ENCODE assay signal across 16 cellular contexts in the genomic region with DNA sequence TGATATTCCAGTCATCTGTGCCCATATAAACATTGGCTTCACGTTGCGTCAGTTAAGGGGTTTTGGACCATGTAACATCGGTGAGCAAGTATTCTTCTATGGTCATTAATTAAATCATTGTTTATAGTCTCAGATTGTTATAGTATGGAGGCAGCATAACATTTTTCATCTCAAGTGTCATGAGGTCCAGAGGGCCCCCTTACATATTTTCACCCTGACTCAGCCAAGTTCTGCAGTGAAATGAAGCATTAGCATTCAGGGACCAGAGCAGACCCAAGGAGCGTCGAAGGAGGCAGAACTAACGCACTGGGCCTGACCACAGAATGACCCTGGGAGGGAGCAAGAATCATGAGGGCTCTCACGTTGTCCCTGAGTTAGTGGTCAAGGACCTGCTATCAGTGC.
DNase-seq lines count a peak whose midpoint lies in the region; ATAC-seq and TF ChIP-seq lines count a peak whose summit lies in the region.
"Had no signal": no experiment of that assay in that cellular context is flagged by ENCODE, and none has a peak within 500 bp of the region (broad histone marks: within the 10 kb centered on the region; RNA-seq: fewer than 3 reads in every experiment).

No MANE protein-coding gene starts in this region.

- ATAC-seq in HG03469 (IDR thresholded peaks at IDR 0.05; ENCODE audit: unreplicated experiment) (no peak), GM18858 (IDR thresholded peaks at IDR 0.05; ENCODE audit: unreplicated experiment) (no peak)
- ATAC-seq: HCT116, right cardiac atrium had no signal

- TF ChIP-seq CTCF in kidney epithelial cell (IDR thresholded peaks at IDR 0.05; ENCODE audit: insufficient read depth, low read length, poor library complexity, severe bottlenecking): no peak

- H3K27me3 ChIP-seq in kidney epithelial cell (ENCODE audit: control insufficient read depth, insufficient read depth, low read length): no peaks in the 10 kb centered on the region
- H3K27me3 ChIP-seq: uterus had no signal

- H3K36me3 ChIP-seq in kidney epithelial cell (ENCODE audit: control insufficient read depth, insufficient read depth, low read length): no peaks in the 10 kb centered on the region
- H3K36me3 ChIP-seq: uterus had no signal

- DNase-seq in H4 (ENCODE audit: low spot score): peak; percentile 68
- peak; percentile 89 for DNase-seq in astrocyte of the hippocampus (ENCODE audit: low read depth, low spot score)
- peak; percentile 14 for DNase-seq in kidney epithelial cell (ENCODE audit: low read depth)
- DNase-seq in NCI-H2029 (lab: John Stamatoyannopoulos, UW): no peak
- no peak for DNase-seq in NCI-H187 (lab: John Stamatoyannopoulos, UW)
- DNase-seq: activated CD4-positive, alpha-beta T cell treated with anti-CD3 and anti-CD28 coated beads, Interleukin-2, amount 50 U/mL, for 4 hours; effector CD8-positive, alpha-beta T cell; kidney; NCI-H2081; right cardiac atrium; Right ventricle myocardium superior; stimulated activated naive CD4-positive, alpha-beta T cell; uterus had no signal

- no peak overlapping the region for H3K4me3 ChIP-seq in kidney epithelial cell (ENCODE audit: low read depth, low read length)
- H3K4me3 ChIP-seq: uterus had no signal

Comparison
In these comparisons a context has a peak if more than half of its experiments do, and no peak if none do; other contexts are left out.
1. DNase-seq: peak in H4 (single experiment), astrocyte of the hippocampus (single experiment) and kidney epithelial cell (single experiment); none in NCI-H2029 (single experiment) and NCI-H187 (0 of 2).